Comparison of ENCODE assay signal across 12 cellular contexts in genomic region chr1:209485167-209485566, GRCh38.
A peak's percentile ranks its signal among the peaks of the same experiment; 100 is the strongest.
DNase-seq lines count a peak whose midpoint lies in the region; ATAC-seq and TF ChIP-seq lines count a peak whose summit lies in the region.
"Had no signal": no experiment of that assay in that cellular context is flagged by ENCODE, and none has a peak within 500 bp of the region (broad histone marks: within the 10 kb centered on the region; RNA-seq: fewer than 3 reads in every experiment).

No MANE protein-coding gene starts in this region.

- no peak overlapping the region for H3K4ac ChIP-seq in IMR-90 (ENCODE audit: low read depth, low read length)

- no peak overlapping the region for H2AFZ ChIP-seq in IMR-90 (replicated peaks; ENCODE audit: low read length, poor library complexity)

- no peaks in the 10 kb centered on the region for H3K4me1 ChIP-seq in IMR-90 (ENCODE audit: control insufficient read depth, insufficient read depth, low read length)
- peaks cover 10% of the 10 kb centered on the region for H3K4me1 ChIP-seq in RWPE2 (ENCODE audit: insufficient read depth, poor library complexity, severe bottlenecking)

- no peak overlapping the region for H3K23ac ChIP-seq in IMR-90 (ENCODE audit: low read depth, low read length)

- no peak overlapping the region for H3K14ac ChIP-seq in IMR-90 (replicated peaks; ENCODE audit: low read depth, low read length)

- TF ChIP-seq RAD21 in IMR-90 (IDR thresholded peaks at IDR 0.05; ENCODE audit: low read length) = no peak

- H3K27me3 ChIP-seq in IMR-90 (ENCODE audit: control insufficient read depth, insufficient read depth, low read length) = no peaks in the 10 kb centered on the region
- no peaks in the 10 kb centered on the region for H3K27me3 ChIP-seq in RWPE2 (ENCODE audit: insufficient read depth, poor library complexity, severe bottlenecking)

- DNase-seq in AG10803 (ENCODE audit: low read depth) (peak; percentile 24), IMR-90 (peak; percentile 51), RWPE2 (ENCODE audit: low spot score) (peak; percentile 86), foreskin fibroblast (peak; percentile 14 to 34), AG08396 (ENCODE audit: low spot score) (no peak), SKM-1 treated with dmso at 0.1 percent for 144 hours (lab: John Stamatoyannopoulos, UW; ENCODE audit: unreplicated experiment) (no peak)
- DNase-seq: AML-193; naive thymus-derived CD8-positive, alpha-beta T cell had no signal

- POLR2A ChIA-PET in IMR-90 (lab: Charles Lee; ENCODE audit: unreplicated experiment) = interaction anchor here (0.7 kb wide), 1 partner anchor 8 kb away, joined by 8 read pairs; no protein-coding TSS in a partner anchor

- intact Hi-C loops in IMR-90 (cut with micrococcal nuclease) = no loop called here

- no peak overlapping the region for H2BK5ac ChIP-seq in IMR-90 (ENCODE audit: low read depth, low read length, poor library complexity, severe bottlenecking)

- H3K27ac ChIP-seq in IMR-90 (ENCODE audit: insufficient read depth, low read length) = no peak overlapping the region
- H3K27ac ChIP-seq in RWPE2 (ENCODE audit: poor library complexity, severe bottlenecking) = peak overlapping the region; percentile 34
- H3K27ac ChIP-seq: VCaP had no signal

- H3K9me1 ChIP-seq in IMR-90 (ENCODE audit: insufficient read depth, low read length) = no peaks in the 10 kb centered on the region

- H3K9me3 ChIP-seq in IMR-90 (ENCODE audit: control insufficient read depth, insufficient read depth, low read length) (no peaks in the 10 kb centered on the region), RWPE2 (ENCODE audit: severe bottlenecking) (no peaks in the 10 kb centered on the region)

- dilution Hi-C loops in IMR-90 (cut with HindIII; ENCODE audit: low sequenced_read_pairs, unreplicated experiment) = no loop called here

- no peak overlapping the region for H4K91ac ChIP-seq in IMR-90 (ENCODE audit: insufficient read depth, low read depth, low read length)

- no peak for TF ChIP-seq CTCF in AG10803 (conservative IDR thresholded peaks at IDR 0.05; ENCODE audit: low read length)
- TF ChIP-seq CTCF in IMR-90 (conservative IDR thresholded peaks at IDR 0.05; ENCODE audit: low read depth, low read length) = no peak
- TF ChIP-seq CTCF in RWPE2 (IDR thresholded peaks at IDR 0.05; ENCODE audit: poor library complexity, severe bottlenecking) = no peak
- no peak for TF ChIP-seq CTCF in foreskin fibroblast (IDR thresholded peaks at IDR 0.05; ENCODE audit: low read depth, low read length)

- no peaks in the 10 kb centered on the region for H3K36me3 ChIP-seq in IMR-90 (ENCODE audit: control insufficient read depth, insufficient read depth, low read length)
- no peaks in the 10 kb centered on the region for H3K36me3 ChIP-seq in RWPE2 (ENCODE audit: low read depth)

- TF ChIP-seq POLR2A in IMR-90 (IDR thresholded peaks at IDR 0.05; ENCODE audit: low read depth, low read length) = no peak

- H3K18ac ChIP-seq in IMR-90 (ENCODE audit: low read depth, low read length) = no peak overlapping the region

- no peaks in the 10 kb centered on the region for H3K79me1 ChIP-seq in IMR-90 (ENCODE audit: low read depth in 1 of 2, low read length in 2 of 2)

- H2AK9ac ChIP-seq in IMR-90 (replicated peaks; ENCODE audit: low read depth, low read length, poor library complexity) = no peak overlapping the region

- no TSS peak for BruUV-seq in IMR-90 (replicated peaks; lab: Mats Ljungman, UMichigan)

- ATAC-seq in IMR-90 (ENCODE audit: low read depth) = no peak
- ATAC-seq in RWPE2 (ENCODE audit: low read depth) = peak; percentile 91
- ATAC-seq in GM18861 (IDR thresholded peaks at IDR 0.05; ENCODE audit: unreplicated experiment) = no peak
- no peak for ATAC-seq in GM21717 (IDR thresholded peaks at IDR 0.05; ENCODE audit: unreplicated experiment)
- ATAC-seq: K562; naive thymus-derived CD8-positive, alpha-beta T cell had no signal

- H2BK15ac ChIP-seq in IMR-90 (ENCODE audit: low read depth, low read length) = no peak overlapping the region

- H2AK5ac ChIP-seq in IMR-90 (ENCODE audit: low read depth, low read length) = no peak overlapping the region

- no peak overlapping the region for H3K4me2 ChIP-seq in IMR-90 (ENCODE audit: low read depth, low read length)

- no peak overlapping the region for H3K9ac ChIP-seq in IMR-90 (ENCODE audit: low read depth, low read length)

- H2BK120ac ChIP-seq in IMR-90 (ENCODE audit: low read depth, low read length) = no peak overlapping the region

- no peak overlapping the region for H3K4me3 ChIP-seq in AG10803 (ENCODE audit: low read length)
- no peak overlapping the region for H3K4me3 ChIP-seq in IMR-90 (ENCODE audit: insufficient read depth, low read depth, low read length)
- no peak overlapping the region for H3K4me3 ChIP-seq in RWPE2 (ENCODE audit: severe bottlenecking)
- no peak overlapping the region for H3K4me3 ChIP-seq in foreskin fibroblast (ENCODE audit: low read depth in 1 of 2, low read length in 2 of 2)
- H3K4me3 ChIP-seq: K562 had no signal

- CTCF ChIA-PET in IMR-90 (lab: Yijun Ruan, JAX) = no interaction called here

- no peaks in the 10 kb centered on the region for H4K20me1 ChIP-seq in IMR-90 (ENCODE audit: insufficient read depth, low read length)

- in situ Hi-C loops in IMR-90 (cut with MboI; ENCODE audit: low sequenced_read_pairs) = no loop called here

- no peak overlapping the region for H4K5ac ChIP-seq in IMR-90 (ENCODE audit: low read depth, low read length)

- H4K8ac ChIP-seq in IMR-90 (ENCODE audit: low read depth in 2 of 2, low read length in 2 of 2) = no peak overlapping the region

- no CpG with 5 or more reads among the region's 2 CpGs for WGBS in IMR-90 (ENCODE audit: extremely low coverage in 2 of 2, insufficient read length in 1 of 2), 2 experiments

- H3K56ac ChIP-seq in IMR-90 (ENCODE audit: extremely low read depth, insufficient read depth, low read length) = no peak overlapping the region

- H2BK20ac ChIP-seq in IMR-90 (ENCODE audit: low read depth, low read length) = no peak overlapping the region

TF ChIP-seq in IMR-90, 13 proteins besides CTCF, POLR2A, EP300 and RAD21:
- TF ChIP-seq CEBPB (IDR thresholded peaks at IDR 0.05; ENCODE audit: low read depth, low read length) (no peak), MAZ (IDR thresholded peaks at IDR 0.05; ENCODE audit: borderline replicate concordance, low read depth, low read length) (no peak), ELK1 (IDR thresholded peaks at IDR 0.05; ENCODE audit: borderline replicate concordance, low read depth, low read length) (no peak), NFE2L2 (IDR thresholded peaks at IDR 0.05; ENCODE audit: low read depth, low read length) (no peak), CHD1 (IDR thresholded peaks at IDR 0.05; ENCODE audit: low read depth, low read length) (no peak), MAFK (IDR thresholded peaks at IDR 0.05; ENCODE audit: low read depth, low read length) (no peak), FOS (IDR thresholded peaks at IDR 0.05; ENCODE audit: low read depth, low read length) (no peak), SMC3 (IDR thresholded peaks at IDR 0.05; ENCODE audit: low read depth, low read length) (no peak), RCOR1 (IDR thresholded peaks at IDR 0.05; ENCODE audit: insufficient replicate concordance, low read length) (no peak), MXI1 (IDR thresholded peaks at IDR 0.05; ENCODE audit: borderline replicate concordance, low read depth, low read length) (no peak), BHLHE40 (IDR thresholded peaks at IDR 0.05; ENCODE audit: low read depth, low read length) (no peak), RFX5 (IDR thresholded peaks at IDR 0.05; ENCODE audit: low read depth, low read length) (no peak), USF2 (IDR thresholded peaks at IDR 0.05; ENCODE audit: low read depth, low read length) (no peak)

Comparison
In these comparisons a context has a peak if more than half of its experiments do, and no peak if none do; other contexts are left out.
1. DNase-seq: peak in AG10803 (single experiment), IMR-90 (single experiment), RWPE2 (single experiment) and foreskin fibroblast (2 of 2); none in AG08396 (single experiment) and SKM-1 treated with dmso at 0.1 percent for 144 hours (single experiment).